Comparison of ENCODE assay signal across 19 cellular contexts in the genomic region with DNA sequence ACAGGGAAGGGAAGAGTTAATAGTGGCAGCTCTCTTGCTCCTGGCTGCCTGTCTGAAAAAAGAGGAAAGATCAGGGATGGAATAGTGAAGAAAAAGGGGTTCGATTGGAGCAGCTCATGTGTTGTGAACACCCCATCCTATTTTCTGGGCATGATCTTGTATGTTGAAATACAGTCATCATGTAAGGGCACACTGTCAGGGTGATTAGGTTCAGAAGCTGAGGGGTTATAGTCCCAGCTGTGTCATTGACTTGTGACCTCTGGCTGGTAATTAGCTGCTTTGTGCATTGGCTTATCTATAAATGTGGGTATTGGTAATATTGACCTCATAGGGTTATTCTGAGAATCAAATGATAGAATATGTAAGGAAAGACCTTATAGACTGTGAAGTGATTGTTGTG. TPM values are rescaled to one million over a fixed set of nuclear protein-coding genes. Genes with fewer than 3 reads are reported as not detected.
A peak's percentile ranks its signal among the peaks of the same experiment; 100 is the strongest.
DNase-seq lines count a peak whose midpoint lies in the region; ATAC-seq and TF ChIP-seq lines count a peak whose summit lies in the region.
"Had no signal": no experiment of that assay in that cellular context is flagged by ENCODE, and none has a peak within 500 bp of the region (broad histone marks: within the 10 kb centered on the region; RNA-seq: fewer than 3 reads in every experiment).

No MANE protein-coding gene starts in this region.

- no peaks in the 10 kb centered on the region for H3K9me3 ChIP-seq in gastrocnemius medialis
- H3K9me3 ChIP-seq: SJCRH30, transverse colon had no signal

- H3K4me1 ChIP-seq in gastrocnemius medialis: peaks cover 3 to 8% of the 10 kb centered on the region in 2 donors
- H3K4me1 ChIP-seq: SJCRH30 had no signal

- no peak for TF ChIP-seq CTCF in endothelial cell (IDR thresholded peaks at IDR 0.05; ENCODE audit: unreplicated experiment)
- TF ChIP-seq CTCF in gastrocnemius medialis (IDR thresholded peaks at IDR 0.05 in 4 of 5, conservative IDR thresholded peaks at IDR 0.05 in 1 of 5): no peak

- DNase-seq in cardiac septum (ENCODE audit: low spot score) (peak; percentile 5), Right ventricle myocardium superior (no peak), T-cell (no peak), endothelial cell (ENCODE audit: low spot score) (no peak), gastrocnemius medialis (no peak), AG08395 (ENCODE audit: low spot score) (no peak), RKO (ENCODE audit: low spot score) (no peak), NCI-H446 treated with DMSO at 0.1 percent for 48 hours (lab: John Stamatoyannopoulos, UW) (no peak)
- DNase-seq: dermis blood vessel endothelial cell; DMS79 treated with DMSO at 0.1 percent for 48 hours; NCI-H187 treated with DMSO at 0.1 percent for 48 hours; posterior cingulate gyrus; SJCRH30; stimulated activated naive CD4-positive, alpha-beta T cell; transverse colon had no signal

- peaks cover 24 to 29% (median 25%) of the 10 kb centered on the region in 3 donors for H3K4me1 Mint-ChIP-seq in T-cell
- peaks cover 6% of the 10 kb centered on the region for H3K4me1 Mint-ChIP-seq in endothelial cell (ENCODE audit: unreplicated experiment)
- H3K4me1 Mint-ChIP-seq: nephron had no signal

- peak overlapping the region; percentile 66 to 74 for H3K27ac Mint-ChIP-seq in T-cell
- peak overlapping the region; percentile 16 for H3K27ac Mint-ChIP-seq in endothelial cell (ENCODE audit: unreplicated experiment)
- H3K27ac Mint-ChIP-seq: activated T-helper 1 cell treated with anti-CD3 and anti-CD28 coated beads, Interleukin-12 subunit alpha, Interleukin-12 subunit beta, Interleukin-2, Interleukin-4 antibody, amounts not matched to agents 30 ng/mL and 10 ng/mL and 1 ng/mL, durations not matched to agents 14 hours and 24 hours and 36 hours; nephron; T-helper 1 cell treated with Interleukin-12 subunit alpha and Interleukin-12 subunit beta and Interleukin-4 antibody, amounts not matched to agents 30 μg/mL and 1 μg/mL, for 36 hours had no signal

- H3K9me3 Mint-ChIP-seq in T-cell (no peaks in the 10 kb centered on the region), endothelial cell (ENCODE audit: unreplicated experiment) (no peaks in the 10 kb centered on the region)
- H3K9me3 Mint-ChIP-seq: activated T-helper 1 cell treated with anti-CD3 and anti-CD28 coated beads, Interleukin-12 subunit alpha, Interleukin-12 subunit beta, Interleukin-2, Interleukin-4 antibody, amounts not matched to agents 30 ng/mL and 10 ng/mL and 1 ng/mL, durations not matched to agents 14 hours and 24 hours and 36 hours; nephron; T-helper 1 cell treated with Interleukin-12 subunit alpha and Interleukin-12 subunit beta and Interleukin-4 antibody, amounts not matched to agents 30 μg/mL and 1 μg/mL, for 36 hours had no signal

- H3K36me3 ChIP-seq in gastrocnemius medialis: peaks cover 0 to 17% of the 10 kb centered on the region in 2 donors

- H3K36me3 Mint-ChIP-seq in T-cell: peaks cover 19% of the 10 kb centered on the region
- H3K36me3 Mint-ChIP-seq in endothelial cell (ENCODE audit: low read depth, unreplicated experiment): peaks cover 19% of the 10 kb centered on the region

- CTCF ChIA-PET in T-cell (lab: Charles Lee): no interaction called here

- POLR2A ChIA-PET in T-cell (lab: Charles Lee): no interaction called here

- intact Hi-C loops in cardiac septum (cut with DNase I): no loop called here
- intact Hi-C loops in Right ventricle myocardium superior (cut with DNase I): no loop called here
- intact Hi-C loops in gastrocnemius medialis (cut with DNase I; ENCODE audit: low total_unique reads): no loop called here

- H3K4me3 ChIP-seq in gastrocnemius medialis: no peak overlapping the region
- H3K4me3 ChIP-seq: cardiac muscle cell, SJCRH30, transverse colon had no signal

- H3K27me3 Mint-ChIP-seq in T-cell (no peaks in the 10 kb centered on the region), endothelial cell (ENCODE audit: unreplicated experiment) (no peaks in the 10 kb centered on the region)

- no peaks in the 10 kb centered on the region for H3K27me3 ChIP-seq in gastrocnemius medialis
- H3K27me3 ChIP-seq: cardiac muscle cell, SJCRH30, transverse colon had no signal

- no peak overlapping the region for H3K4me3 Mint-ChIP-seq in T-cell
- H3K4me3 Mint-ChIP-seq in endothelial cell (ENCODE audit: unreplicated experiment): no peak overlapping the region
- H3K4me3 Mint-ChIP-seq: activated T-helper 1 cell treated with anti-CD3 and anti-CD28 coated beads, Interleukin-12 subunit alpha, Interleukin-12 subunit beta, Interleukin-2, Interleukin-4 antibody, amounts not matched to agents 30 ng/mL and 10 ng/mL and 1 ng/mL, durations not matched to agents 14 hours and 24 hours and 36 hours; nephron; T-helper 1 cell treated with Interleukin-12 subunit alpha and Interleukin-12 subunit beta and Interleukin-4 antibody, amounts not matched to agents 30 μg/mL and 1 μg/mL, for 36 hours had no signal

- in situ Hi-C loops in gastrocnemius medialis (cut with MboI; ENCODE audit: low sequenced_read_pairs in 4 of 4): no loop called here

- ATAC-seq in Right ventricle myocardium superior (ENCODE audit: poor library complexity): no peak
- ATAC-seq in T-cell (replicated peaks in 1 of 4): no peak
- ATAC-seq in gastrocnemius medialis: peak in 1 of 2 donors; percentile 59

- peak overlapping the region in 3 of 4 donors; percentile 8 to 58 (median 20) for H3K27ac ChIP-seq in gastrocnemius medialis
- H3K27ac ChIP-seq: cardiac muscle cell, SJCRH30, transverse colon had no signal

- no peak for TF ChIP-seq POLR2A in gastrocnemius medialis (IDR thresholded peaks at IDR 0.05)

RNA-seq across cellular contexts. Expression of gene PHF20, which starts 30.1 kb away (rescaled TPM):
- total RNA-seq in cardiac septum: 28.9 TPM
- 37.2 TPM for total RNA-seq in Right ventricle myocardium superior
- 100 to 1,000 TPM in 2 of 5 donors, 10 to 100 TPM in 3; 67.8 to 174 (median 68.9) TPM for total RNA-seq in T-cell
- 101 TPM for total RNA-seq in endothelial cell (ENCODE audit: unreplicated experiment)
- total RNA-seq in gastrocnemius medialis: 10 to 100 TPM; 72.6 to 91.9 (median 82.2) TPM

RNA-seq across cellular contexts. Expression of gene RBM39, which starts 59.8 kb away (rescaled TPM):
- total RNA-seq in cardiac septum (167 TPM), Right ventricle myocardium superior (134 TPM), T-cell (100 to 1,000 TPM; 482 to 966 (median 536) TPM), endothelial cell (ENCODE audit: unreplicated experiment) (308 TPM), gastrocnemius medialis (100 to 1,000 TPM in 3 of 4 donors, 10 to 100 TPM in 1; 98.5 to 165 (median 130) TPM)
